Comparison of ENCODE assay signal across 9 cellular contexts in the genomic region with DNA sequence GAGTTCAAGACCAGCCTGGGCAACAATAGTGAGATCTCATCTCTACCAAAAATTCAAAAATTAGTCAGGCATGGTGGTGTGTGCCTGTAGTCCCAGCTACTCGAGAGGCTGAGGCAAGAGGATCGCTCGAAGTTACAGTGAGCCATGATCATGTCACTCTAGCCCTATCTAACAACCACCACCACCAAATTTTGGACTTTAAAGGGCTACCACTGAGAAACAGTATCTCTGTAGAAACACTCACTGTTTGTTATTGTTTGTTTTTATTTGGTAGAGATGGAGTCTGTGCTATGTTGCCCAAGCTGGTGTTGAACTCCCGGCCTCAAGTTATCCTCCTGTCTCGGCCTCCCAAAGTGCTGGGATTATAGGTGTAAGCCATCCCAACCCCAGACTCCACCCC. TPM values are rescaled to one million over a fixed set of nuclear protein-coding genes. Genes with fewer than 3 reads are reported as not detected.
A peak's percentile ranks its signal among the peaks of the same experiment; 100 is the strongest.
DNase-seq lines count a peak whose midpoint lies in the region; ATAC-seq and TF ChIP-seq lines count a peak whose summit lies in the region.
"Had no signal": no experiment of that assay in that cellular context is flagged by ENCODE, and none has a peak within 500 bp of the region (broad histone marks: within the 10 kb centered on the region; RNA-seq: fewer than 3 reads in every experiment).

No MANE protein-coding gene starts in this region.

- WGBS in upper lobe of left lung, 2 donors = 91 to 94% methylated on average over 5 of the region's 5 CpGs

- no peak for DNase-seq in activated naive CD4-positive, alpha-beta T cell treated with anti-CD3 and anti-CD28 coated beads, Interleukin-2, amount 50 U/mL, for 16 hours
- DNase-seq in activated naive CD8-positive, alpha-beta T cell treated with anti-CD3 and anti-CD28 coated beads, Interleukin-2, amount 10 ng/mL, durations not matched to agents 7 days and 5 days = no peak
- DNase-seq in mesothelial cell of epicardium (ENCODE audit: low spot score in 2 of 2, unreplicated experiment in 2 of 2) = no peak
- no peak for DNase-seq in upper lobe of left lung
- DNase-seq in Kasumi-1 (lab: John Stamatoyannopoulos, UW) = no peak
- DNase-seq in stimulated activated CD4-positive, alpha-beta T cell treated with anti-CD3 and anti-CD28 coated beads, Interleukin-4, amount 100 ng/mL, for 24 hours = no peak
- no peak for DNase-seq in GF-D8 (lab: John Stamatoyannopoulos, UW)
- DNase-seq: dermis blood vessel endothelial cell had no signal

- POLR2A ChIA-PET in activated naive CD8-positive, alpha-beta T cell treated with anti-CD3 and anti-CD28 coated beads, Interleukin-2, amount 10 ng/mL, durations not matched to agents 7 days and 5 days (lab: Charles Lee) = interaction anchor here (1.0 to 38.5 kb wide), 11 partner anchors 6 to 161 kb away, joined by 3 to 1721 read pairs (median 49); a partner anchor contains a TSS

- H3K27me3 Mint-ChIP-seq in activated naive CD4-positive, alpha-beta T cell treated with anti-CD3 and anti-CD28 coated beads, Interleukin-2, amount 50 U/mL, for 24 hours = no peaks in the 10 kb centered on the region
- no peaks in the 10 kb centered on the region for H3K27me3 Mint-ChIP-seq in activated naive CD8-positive, alpha-beta T cell treated with anti-CD3 and anti-CD28 coated beads, Interleukin-2, amount 10 ng/mL, durations not matched to agents 7 days and 5 days
- no peaks in the 10 kb centered on the region for H3K27me3 Mint-ChIP-seq in mesothelial cell of epicardium (ENCODE audit: low read depth)

- TF ChIP-seq POLR2A in upper lobe of left lung (IDR thresholded peaks at IDR 0.05) = no peak

- no peaks in the 10 kb centered on the region for H3K9me3 Mint-ChIP-seq in activated naive CD4-positive, alpha-beta T cell treated with anti-CD3 and anti-CD28 coated beads, Interleukin-2, amount 50 U/mL, for 24 hours
- H3K9me3 Mint-ChIP-seq in activated naive CD8-positive, alpha-beta T cell treated with anti-CD3 and anti-CD28 coated beads, Interleukin-2, amount 10 ng/mL, durations not matched to agents 7 days and 5 days = no peaks in the 10 kb centered on the region
- H3K9me3 Mint-ChIP-seq in mesothelial cell of epicardium = no peaks in the 10 kb centered on the region

- H3K36me3 ChIP-seq in upper lobe of left lung = peaks cover 0 to 2% (median under 1%) of the 10 kb centered on the region in 4 donors

- no peaks in the 10 kb centered on the region for H3K9me3 ChIP-seq in upper lobe of left lung

- no peak overlapping the region for H3K4me3 ChIP-seq in upper lobe of left lung

- ATAC-seq in activated naive CD8-positive, alpha-beta T cell treated with anti-CD3 and anti-CD28 coated beads, Interleukin-2, amount 10 ng/mL, durations not matched to agents 7 days and 5 days (ENCODE audit: low read depth) = no peak
- ATAC-seq in upper lobe of left lung (ENCODE audit: low FRiP score in 2 of 2) = no peak

- H3K36me3 Mint-ChIP-seq in activated naive CD4-positive, alpha-beta T cell treated with anti-CD3 and anti-CD28 coated beads, Interleukin-2, amount 50 U/mL, for 24 hours = peaks cover 7% of the 10 kb centered on the region
- H3K36me3 Mint-ChIP-seq in activated naive CD8-positive, alpha-beta T cell treated with anti-CD3 and anti-CD28 coated beads, Interleukin-2, amount 10 ng/mL, durations not matched to agents 7 days and 5 days = peaks cover 30% of the 10 kb centered on the region
- H3K36me3 Mint-ChIP-seq in mesothelial cell of epicardium = no peaks in the 10 kb centered on the region

- peak overlapping the region; percentile 95 for H3K27ac Mint-ChIP-seq in activated naive CD4-positive, alpha-beta T cell treated with anti-CD3 and anti-CD28 coated beads, Interleukin-2, amount 50 U/mL, for 24 hours
- peak overlapping the region; percentile 95 for H3K27ac Mint-ChIP-seq in activated naive CD8-positive, alpha-beta T cell treated with anti-CD3 and anti-CD28 coated beads, Interleukin-2, amount 10 ng/mL, durations not matched to agents 7 days and 5 days
- H3K27ac Mint-ChIP-seq in mesothelial cell of epicardium = peak overlapping the region; percentile 91

- H3K27ac ChIP-seq in upper lobe of left lung = peak overlapping the region; percentile 73 to 100 (median 84)

- H3K4me3 Mint-ChIP-seq in activated naive CD4-positive, alpha-beta T cell treated with anti-CD3 and anti-CD28 coated beads, Interleukin-2, amount 50 U/mL, for 24 hours = peak overlapping the region; percentile 74
- H3K4me3 Mint-ChIP-seq in activated naive CD8-positive, alpha-beta T cell treated with anti-CD3 and anti-CD28 coated beads, Interleukin-2, amount 10 ng/mL, durations not matched to agents 7 days and 5 days = peak overlapping the region; percentile 71
- no peak overlapping the region for H3K4me3 Mint-ChIP-seq in mesothelial cell of epicardium

- peaks cover 57 to 74% (median 68%) of the 10 kb centered on the region in 4 donors for H3K4me1 ChIP-seq in upper lobe of left lung

- no peaks in the 10 kb centered on the region for H3K27me3 ChIP-seq in upper lobe of left lung

- TF ChIP-seq CTCF in mesothelial cell of epicardium (IDR thresholded peaks at IDR 0.05; ENCODE audit: unreplicated experiment) (no peak), upper lobe of left lung (IDR thresholded peaks at IDR 0.05) (no peak)

- no peak for TF ChIP-seq EP300 in upper lobe of left lung (IDR thresholded peaks at IDR 0.05)

- peaks cover 49% of the 10 kb centered on the region for H3K4me1 Mint-ChIP-seq in activated naive CD4-positive, alpha-beta T cell treated with anti-CD3 and anti-CD28 coated beads, Interleukin-2, amount 50 U/mL, for 24 hours
- H3K4me1 Mint-ChIP-seq in activated naive CD8-positive, alpha-beta T cell treated with anti-CD3 and anti-CD28 coated beads, Interleukin-2, amount 10 ng/mL, durations not matched to agents 7 days and 5 days = peaks cover 43% of the 10 kb centered on the region
- H3K4me1 Mint-ChIP-seq in mesothelial cell of epicardium = peaks cover 39% of the 10 kb centered on the region

RNA-seq across cellular contexts. Expression of a gene that starts 1.3 kb away (rescaled TPM):
- total RNA-seq in activated naive CD8-positive, alpha-beta T cell treated with anti-CD3 and anti-CD28 coated beads, Interleukin-2, amount 10 ng/mL, durations not matched to agents 7 days and 5 days = 100 to 1,000 TPM; 344 to 375 TPM
- total RNA-seq in mesothelial cell of epicardium = 25.3 to 26.4 TPM (median 25.7 TPM) in 3 replicates
- total RNA-seq in upper lobe of left lung = 10 to 100 TPM in 5 of 6 donors, 1 to 10 TPM in 1; 8.4 to 74.9 (median 26.8) TPM

RNA-seq across cellular contexts. Expression of a gene that starts 23.6 kb away (rescaled TPM):
- 100 to 1,000 TPM; 103 to 110 TPM for total RNA-seq in activated naive CD8-positive, alpha-beta T cell treated with anti-CD3 and anti-CD28 coated beads, Interleukin-2, amount 10 ng/mL, durations not matched to agents 7 days and 5 days
- total RNA-seq in mesothelial cell of epicardium = 6.8 to 8.0 TPM (median 7.8 TPM) in 3 replicates
- 10 to 100 TPM in 1 of 6 donors, 1 to 10 TPM in 5; 1.1 to 14.7 (median 2.5) TPM for total RNA-seq in upper lobe of left lung

RNA-seq across cellular contexts. Expression of a gene that starts 44.2 kb away (rescaled TPM):
- total RNA-seq in activated naive CD8-positive, alpha-beta T cell treated with anti-CD3 and anti-CD28 coated beads, Interleukin-2, amount 10 ng/mL, durations not matched to agents 7 days and 5 days = 1 to 10 TPM; 3.7 to 4.7 TPM
- total RNA-seq in mesothelial cell of epicardium (7.2 to 8.6 TPM (median 7.7 TPM) in 3 replicates), upper lobe of left lung (1 to 10 TPM; 1.7 to 9.4 (median 2.8) TPM)

Comparison
In these comparisons a context has a peak if more than half of its experiments do, and no peak if none do; other contexts are left out.
1. RNA of a gene that starts 1.3 kb away (total RNA-seq): 344 to 375 TPM in activated naive CD8-positive, alpha-beta T cell treated with anti-CD3 and anti-CD28 coated beads, Interleukin-2, amount 10 ng/mL, durations not matched to agents 7 days and 5 days; 8.4 to 74.9 TPM in upper lobe of left lung and 25.3 to 26.4 TPM in mesothelial cell of epicardium; every median in the first group is over 4 times any median in the second.
2. RNA of a gene that starts 23.6 kb away (total RNA-seq): 103 to 110 TPM in activated naive CD8-positive, alpha-beta T cell treated with anti-CD3 and anti-CD28 coated beads, Interleukin-2, amount 10 ng/mL, durations not matched to agents 7 days and 5 days; 6.8 to 8.0 TPM in mesothelial cell of epicardium and 1.1 to 14.7 TPM in upper lobe of left lung; every median in the first group is over 4 times any median in the second.
3. Peak in every context shown above with its lines, with median percentiles within 50 percentile points of each other: H3K27ac Mint-ChIP-seq.